27 cellular contexts compared by ENCODE assay signal in the genomic region with DNA sequence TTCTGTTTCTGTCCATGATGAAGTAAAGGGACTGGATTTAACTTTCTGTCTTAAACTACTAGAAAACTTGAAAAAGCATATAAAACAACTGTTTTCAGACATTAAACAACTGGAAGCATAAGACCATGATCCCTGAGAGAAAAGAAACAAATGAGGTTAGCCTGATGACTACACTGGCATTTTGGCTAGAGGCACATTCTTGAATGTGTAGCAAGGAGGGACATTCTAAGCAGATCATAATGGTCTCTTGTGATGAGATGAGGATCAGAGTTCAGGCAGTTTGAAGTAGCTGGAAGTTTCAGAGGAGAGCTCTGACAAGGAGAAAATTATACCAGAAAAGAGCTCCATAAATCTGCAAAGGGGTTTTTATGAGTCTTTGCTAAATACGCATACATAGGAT.
A peak's percentile ranks its signal among the peaks of the same experiment; 100 is the strongest.
DNase-seq lines count a peak whose midpoint lies in the region; ATAC-seq and TF ChIP-seq lines count a peak whose summit lies in the region.
"Had no signal": no experiment of that assay in that cellular context is flagged by ENCODE, and none has a peak within 500 bp of the region (broad histone marks: within the 10 kb centered on the region; RNA-seq: fewer than 3 reads in every experiment).

No MANE protein-coding gene starts in this region.

- peaks cover 4% of the 10 kb centered on the region for H3K4me1 ChIP-seq in ACC112 (ENCODE audit: control insufficient read depth, insufficient read depth, low read length, unreplicated experiment)
- H3K4me1 ChIP-seq in hepatocyte (ENCODE audit: insufficient read depth) = peaks cover 18% of the 10 kb centered on the region
- no peaks in the 10 kb centered on the region for H3K4me1 ChIP-seq in right lobe of liver

- H3K4me3 Mint-ChIP-seq in activated T-cell treated with anti-CD3 and anti-CD28 coated beads, Interleukin-2, amount 50 U/mL, for 4 hours = no peak overlapping the region
- H3K4me3 Mint-ChIP-seq: activated CD8-positive, alpha-beta T cell treated with anti-CD3 and anti-CD28 coated beads, Interleukin-2, amount 10 ng/mL, durations not matched to agents 7 days and 5 days; activated naive CD4-positive, alpha-beta T cell treated with anti-CD3 and anti-CD28 coated beads, Interleukin-2, amount 10 ng/mL, durations not matched to agents 7 days and 5 days; activated T-cell treated with anti-CD3 and anti-CD28 coated beads, Interleukin-2, amount 50 U/mL, for 24 hours; brain; dendritic cell treated with granulocyte-macrophage colony-stimulating factor and Interleukin-4, amounts not matched to agents 40 ng/mL and 50 ng/mL, for 4 days; naive B cell; stimulated activated naive CD8-positive, alpha-beta T cell treated with anti-CD3 and anti-CD28 coated beads, Interleukin-15, Interleukin-2, amounts not matched to agents 100 ng/mL and 50 ng/mL, for 24 hours; type B pancreatic cell had no signal

- DNase-seq in LHCN-M2 (ENCODE audit: low read depth) = peak; percentile 11
- DNase-seq in dedifferentiated amniotic fluid mesenchymal stem cell (ENCODE audit: extremely low spot score) = peak; percentile 47
- DNase-seq in hepatocyte (ENCODE audit: low spot score) = no peak
- DNase-seq in right lobe of liver = no peak
- DNase-seq in activated T-cell treated with anti-CD3 and anti-CD28 coated beads, Interleukin-2, amount 50 U/mL, for 4 hours = no peak
- DNase-seq in stimulated activated naive CD8-positive, alpha-beta T cell treated with anti-CD3 and anti-CD28 coated beads, Interleukin-15, Interleukin-2, amounts not matched to agents 100 U/mL and 50 U/mL, for 24 hours = no peak
- DNase-seq in SW480 (ENCODE audit: low spot score) = no peak
- DNase-seq: 8988T; activated CD8-positive, alpha-beta T cell treated with anti-CD3 and anti-CD28 coated beads, Interleukin-2, amount 10 ng/mL, durations not matched to agents 7 days and 5 days; activated naive CD4-positive, alpha-beta T cell treated with anti-CD3 and anti-CD28 coated beads, Interleukin-2, amount 10 ng/mL, durations not matched to agents 7 days and 5 days; activated T-cell treated with anti-CD3 and anti-CD28 coated beads, Interleukin-2, amount 50 U/mL, for 24 hours; C1 segment of cervical spinal cord; erythroblast; GF-D8; naive B cell; NCI-H1930; NCI-H446; ovary; T1000 had no signal

- no peaks in the 10 kb centered on the region for H4K20me1 ChIP-seq in hepatocyte (ENCODE audit: insufficient read depth, poor library complexity, severe bottlenecking)

- peak overlapping the region; percentile 17 for H2AFZ ChIP-seq in ACC112 (ENCODE audit: low read length, unreplicated experiment)
- no peak overlapping the region for H2AFZ ChIP-seq in hepatocyte

- H3K9me3 Mint-ChIP-seq in activated T-cell treated with anti-CD3 and anti-CD28 coated beads, Interleukin-2, amount 50 U/mL, for 4 hours = no peaks in the 10 kb centered on the region
- H3K9me3 Mint-ChIP-seq: activated naive CD4-positive, alpha-beta T cell treated with anti-CD3 and anti-CD28 coated beads, Interleukin-2, amount 10 ng/mL, durations not matched to agents 7 days and 5 days; activated T-cell treated with anti-CD3 and anti-CD28 coated beads, Interleukin-2, amount 50 U/mL, for 24 hours; dendritic cell treated with granulocyte-macrophage colony-stimulating factor and Interleukin-4, amounts not matched to agents 40 ng/mL and 50 ng/mL, for 4 days; naive B cell had no signal

- TF ChIP-seq CTCF in hepatocyte (IDR thresholded peaks at IDR 0.05; ENCODE audit: poor library complexity) (no peak), right lobe of liver (IDR thresholded peaks at IDR 0.05) (no peak)

- H3K4me1 Mint-ChIP-seq in activated T-cell treated with anti-CD3 and anti-CD28 coated beads, Interleukin-2, amount 50 U/mL, for 4 hours (ENCODE audit: low read depth) = no peaks in the 10 kb centered on the region
- H3K4me1 Mint-ChIP-seq: activated naive CD4-positive, alpha-beta T cell treated with anti-CD3 and anti-CD28 coated beads, Interleukin-2, amount 10 ng/mL, durations not matched to agents 7 days and 5 days; naive B cell had no signal

- H3K36me3 ChIP-seq in ACC112 (ENCODE audit: insufficient read depth, low read length) (no peaks in the 10 kb centered on the region), hepatocyte (replicated peaks; ENCODE audit: insufficient read depth, low read depth) (no peaks in the 10 kb centered on the region), right lobe of liver (no peaks in the 10 kb centered on the region)
- H3K36me3 ChIP-seq: ovary had no signal

- H3K27ac ChIP-seq in ACC112 (ENCODE audit: low read depth, low read length) (no peak overlapping the region), hepatocyte (peak overlapping the region; percentile 35), right lobe of liver (no peak overlapping the region)
- H3K27ac ChIP-seq: ovary had no signal

- no peaks in the 10 kb centered on the region for H3K9me2 ChIP-seq in hepatocyte (replicated peaks; ENCODE audit: insufficient read depth)

- H3K27me3 ChIP-seq in ACC112 (ENCODE audit: insufficient read depth, low read length) (no peaks in the 10 kb centered on the region), hepatocyte (no peaks in the 10 kb centered on the region), right lobe of liver (no peaks in the 10 kb centered on the region)
- H3K27me3 ChIP-seq: ovary had no signal

- intact Hi-C loops in right lobe of liver (cut with DNase I) = no loop called here

- H3K79me2 ChIP-seq in ACC112 (ENCODE audit: control insufficient read depth, insufficient read depth, low read length, unreplicated experiment) (no peaks in the 10 kb centered on the region), hepatocyte (no peaks in the 10 kb centered on the region)

- ATAC-seq in right lobe of liver = no peak
- ATAC-seq in activated T-cell treated with anti-CD3 and anti-CD28 coated beads, Interleukin-2, amount 50 U/mL, for 4 hours = no peak
- ATAC-seq in stimulated activated naive CD8-positive, alpha-beta T cell treated with anti-CD3 and anti-CD28 coated beads, Interleukin-15, Interleukin-2, amounts not matched to agents 100 U/mL and 50 U/mL, for 24 hours = no peak
- ATAC-seq: activated CD4-positive, CD25-positive, alpha-beta regulatory T cell treated with anti-CD3 and anti-CD28 coated beads, Interleukin-2, amount 50 U/mL, for 24 hours; activated CD8-positive, alpha-beta T cell treated with anti-CD3 and anti-CD28 coated beads, Interleukin-2, amount 10 ng/mL, durations not matched to agents 7 days and 5 days; sciatic nerve; SK-N-SH treated with all-trans-retinoic acid at 6 μM for 48 hours had no signal

- H3K4me2 ChIP-seq in hepatocyte = no peak overlapping the region

- no peak for TF ChIP-seq POLR2A in right lobe of liver (IDR thresholded peaks at IDR 0.05)

- no peaks in the 10 kb centered on the region for H3K9me3 ChIP-seq in hepatocyte (ENCODE audit: low read depth)
- H3K9me3 ChIP-seq in right lobe of liver = no peaks in the 10 kb centered on the region
- H3K9me3 ChIP-seq: ovary had no signal

- H3K27me3 Mint-ChIP-seq in activated T-cell treated with anti-CD3 and anti-CD28 coated beads, Interleukin-2, amount 50 U/mL, for 4 hours (ENCODE audit: low read depth) = peaks cover 12% of the 10 kb centered on the region
- H3K27me3 Mint-ChIP-seq: activated naive CD4-positive, alpha-beta T cell treated with anti-CD3 and anti-CD28 coated beads, Interleukin-2, amount 10 ng/mL, durations not matched to agents 7 days and 5 days; brain; dendritic cell treated with granulocyte-macrophage colony-stimulating factor and Interleukin-4, amounts not matched to agents 40 ng/mL and 50 ng/mL, for 4 days; type B pancreatic cell had no signal

- H3K36me3 Mint-ChIP-seq in activated T-cell treated with anti-CD3 and anti-CD28 coated beads, Interleukin-2, amount 50 U/mL, for 4 hours (ENCODE audit: insufficient read depth) = no peaks in the 10 kb centered on the region
- H3K36me3 Mint-ChIP-seq: activated naive CD4-positive, alpha-beta T cell treated with anti-CD3 and anti-CD28 coated beads, Interleukin-2, amount 10 ng/mL, durations not matched to agents 7 days and 5 days; brain; naive B cell; type B pancreatic cell had no signal

- 44% methylated on average over 1 of the region's 1 CpG for WGBS in hepatocyte (ENCODE audit: low lambda C conversion rate, missing lambda C conversion rate)
- WGBS in right lobe of liver (ENCODE audit: insufficient coverage, low coverage, low lambda C conversion rate, missing lambda C conversion rate) = 0% methylated on average over 1 of the region's 1 CpG

- no peak overlapping the region for H3K4me3 ChIP-seq in ACC112 (ENCODE audit: low read depth, low read length)
- no peak overlapping the region for H3K4me3 ChIP-seq in hepatocyte
- no peak overlapping the region for H3K4me3 ChIP-seq in right lobe of liver
- H3K4me3 ChIP-seq: ovary had no signal

Comparison
In these comparisons a context has a peak if more than half of its experiments do, and no peak if none do; other contexts are left out.
1. DNase-seq: peak in LHCN-M2 (single experiment) and dedifferentiated amniotic fluid mesenchymal stem cell (single experiment); none in hepatocyte (single experiment), right lobe of liver (0 of 3), activated T-cell treated with anti-CD3 and anti-CD28 coated beads, Interleukin-2, amount 50 U/mL, for 4 hours (single experiment), stimulated activated naive CD8-positive, alpha-beta T cell treated with anti-CD3 and anti-CD28 coated beads, Interleukin-15, Interleukin-2, amounts not matched to agents 100 U/mL and 50 U/mL, for 24 hours (single experiment) and SW480 (single experiment).